ENCODE assay signal across 1 cellular context in the genomic region with DNA sequence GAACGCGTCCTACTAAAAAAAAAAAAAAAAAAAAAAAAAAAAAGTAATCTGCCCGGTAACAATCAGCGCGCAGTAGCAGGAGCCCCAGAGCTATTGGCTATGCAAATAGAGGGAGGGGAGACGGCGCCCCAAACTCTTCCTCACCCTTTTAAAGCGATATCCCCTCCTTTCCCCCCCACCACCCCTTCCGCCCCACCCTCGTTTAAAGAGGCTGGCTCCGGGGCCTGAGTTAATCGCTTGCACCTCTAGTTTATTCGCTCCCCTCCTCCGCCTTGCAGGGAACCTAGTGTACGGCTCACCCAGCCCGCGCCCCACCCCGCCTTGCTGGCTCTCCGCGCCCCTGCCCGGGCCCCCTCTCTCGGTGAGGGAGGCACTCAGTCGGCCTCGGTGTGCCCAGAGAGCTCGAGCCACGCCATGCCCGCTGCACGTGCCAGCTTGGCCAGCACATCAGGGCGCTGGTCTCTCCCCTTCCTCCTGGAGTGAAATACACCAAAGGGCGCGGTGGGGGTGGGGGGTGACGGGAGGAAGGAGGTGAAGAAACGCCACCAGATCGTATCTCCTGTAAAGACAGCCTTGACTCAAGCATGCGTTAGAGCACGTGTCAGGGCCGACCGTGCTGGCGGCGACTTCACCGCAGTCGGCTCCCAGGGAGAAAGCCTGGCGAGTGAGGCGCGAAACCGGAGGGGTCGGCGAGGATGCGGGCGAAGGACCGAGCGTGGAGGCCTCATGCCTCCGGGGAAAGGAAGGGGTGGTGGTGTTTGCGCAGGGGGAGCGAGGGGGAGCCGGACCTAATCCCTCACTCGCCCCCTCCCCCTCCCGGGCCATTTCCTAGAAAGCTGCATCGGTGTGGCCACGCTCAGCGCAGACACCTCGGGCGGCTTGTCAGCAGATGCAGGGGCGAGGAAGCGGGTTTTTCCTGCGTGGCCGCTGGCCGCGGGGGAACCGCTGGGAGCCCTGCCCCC.
A peak's percentile ranks its signal among the peaks of the same experiment; 100 is the strongest.
TF ChIP-seq lines count a peak whose summit lies in the region.

No MANE protein-coding gene starts in this region.

TF ChIP-seq in K562, 482 proteins besides CTCF, POLR2A, EP300 and RAD21 (continued from another document):
- TF ChIP-seq, protein P1, sequence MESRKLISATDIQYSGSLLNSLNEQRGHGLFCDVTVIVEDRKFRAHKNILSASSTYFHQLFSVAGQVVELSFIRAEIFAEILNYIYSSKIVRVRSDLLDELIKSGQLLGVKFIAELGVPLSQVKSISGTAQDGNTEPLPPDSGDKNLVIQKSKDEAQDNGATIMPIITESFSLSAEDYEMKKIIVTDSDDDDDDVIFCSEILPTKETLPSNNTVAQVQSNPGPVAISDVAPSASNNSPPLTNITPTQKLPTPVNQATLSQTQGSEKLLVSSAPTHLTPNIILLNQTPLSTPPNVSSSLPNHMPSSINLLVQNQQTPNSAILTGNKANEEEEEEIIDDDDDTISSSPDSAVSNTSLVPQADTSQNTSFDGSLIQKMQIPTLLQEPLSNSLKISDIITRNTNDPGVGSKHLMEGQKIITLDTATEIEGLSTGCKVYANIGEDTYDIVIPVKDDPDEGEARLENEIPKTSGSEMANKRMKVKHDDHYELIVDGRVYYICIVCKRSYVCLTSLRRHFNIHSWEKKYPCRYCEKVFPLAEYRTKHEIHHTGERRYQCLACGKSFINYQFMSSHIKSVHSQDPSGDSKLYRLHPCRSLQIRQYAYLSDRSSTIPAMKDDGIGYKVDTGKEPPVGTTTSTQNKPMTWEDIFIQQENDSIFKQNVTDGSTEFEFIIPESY (CRISPR knock-in tag; IDR thresholded peaks at IDR 0.05): no peak
- no peak for TF ChIP-seq ZC3H11A (IDR thresholded peaks at IDR 0.05; ENCODE audit: low read depth, low read length)
- TF ChIP-seq NCOA2 (IDR thresholded peaks at IDR 0.05; ENCODE audit: partially characterized antibody in 2 of 2): no peak
- no peak for TF ChIP-seq GTF2E2 (tag; IDR thresholded peaks at IDR 0.05)
- TF ChIP-seq, protein P2, sequence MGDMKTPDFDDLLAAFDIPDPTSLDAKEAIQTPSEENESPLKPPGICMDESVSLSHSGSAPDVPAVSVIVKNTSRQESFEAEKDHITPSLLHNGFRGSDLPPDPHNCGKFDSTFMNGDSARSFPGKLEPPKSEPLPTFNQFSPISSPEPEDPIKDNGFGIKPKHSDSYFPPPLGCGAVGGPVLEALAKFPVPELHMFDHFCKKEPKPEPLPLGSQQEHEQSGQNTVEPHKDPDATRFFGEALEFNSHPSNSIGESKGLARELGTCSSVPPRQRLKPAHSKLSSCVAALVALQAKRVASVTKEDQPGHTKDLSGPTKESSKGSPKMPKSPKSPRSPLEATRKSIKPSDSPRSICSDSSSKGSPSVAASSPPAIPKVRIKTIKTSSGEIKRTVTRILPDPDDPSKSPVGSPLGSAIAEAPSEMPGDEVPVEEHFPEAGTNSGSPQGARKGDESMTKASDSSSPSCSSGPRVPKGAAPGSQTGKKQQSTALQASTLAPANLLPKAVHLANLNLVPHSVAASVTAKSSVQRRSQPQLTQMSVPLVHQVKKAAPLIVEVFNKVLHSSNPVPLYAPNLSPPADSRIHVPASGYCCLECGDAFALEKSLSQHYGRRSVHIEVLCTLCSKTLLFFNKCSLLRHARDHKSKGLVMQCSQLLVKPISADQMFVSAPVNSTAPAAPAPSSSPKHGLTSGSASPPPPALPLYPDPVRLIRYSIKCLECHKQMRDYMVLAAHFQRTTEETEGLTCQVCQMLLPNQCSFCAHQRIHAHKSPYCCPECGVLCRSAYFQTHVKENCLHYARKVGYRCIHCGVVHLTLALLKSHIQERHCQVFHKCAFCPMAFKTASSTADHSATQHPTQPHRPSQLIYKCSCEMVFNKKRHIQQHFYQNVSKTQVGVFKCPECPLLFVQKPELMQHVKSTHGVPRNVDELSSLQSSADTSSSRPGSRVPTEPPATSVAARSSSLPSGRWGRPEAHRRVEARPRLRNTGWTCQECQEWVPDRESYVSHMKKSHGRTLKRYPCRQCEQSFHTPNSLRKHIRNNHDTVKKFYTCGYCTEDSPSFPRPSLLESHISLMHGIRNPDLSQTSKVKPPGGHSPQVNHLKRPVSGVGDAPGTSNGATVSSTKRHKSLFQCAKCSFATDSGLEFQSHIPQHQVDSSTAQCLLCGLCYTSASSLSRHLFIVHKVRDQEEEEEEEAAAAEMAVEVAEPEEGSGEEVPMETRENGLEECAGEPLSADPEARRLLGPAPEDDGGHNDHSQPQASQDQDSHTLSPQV (IDR thresholded peaks at IDR 0.05): peak; percentile 67
- TF ChIP-seq ADNP (tag; IDR thresholded peaks at IDR 0.05): no peak
- TF ChIP-seq NCOA6 (IDR thresholded peaks at IDR 0.05): no peak
- peak; percentile 96 for TF ChIP-seq RFX5 (IDR thresholded peaks at IDR 0.05; ENCODE audit: low read depth, low read length)
- TF ChIP-seq, protein P3, sequence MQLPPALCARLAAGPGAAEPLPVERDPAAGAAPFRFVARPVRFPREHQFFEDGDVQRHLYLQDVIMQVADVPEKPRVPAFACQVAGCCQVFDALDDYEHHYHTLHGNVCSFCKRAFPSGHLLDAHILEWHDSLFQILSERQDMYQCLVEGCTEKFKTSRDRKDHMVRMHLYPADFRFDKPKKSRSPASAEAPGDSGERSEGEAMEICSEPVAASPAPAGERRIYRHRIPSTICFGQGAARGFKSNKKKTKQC (CRISPR knock-in tag; IDR thresholded peaks at IDR 0.05): no peak
- no peak for TF ChIP-seq RUNX1 (IDR thresholded peaks at IDR 0.05; ENCODE audit: low read depth)
